16 cellular contexts compared by ENCODE assay signal in the genomic region with DNA sequence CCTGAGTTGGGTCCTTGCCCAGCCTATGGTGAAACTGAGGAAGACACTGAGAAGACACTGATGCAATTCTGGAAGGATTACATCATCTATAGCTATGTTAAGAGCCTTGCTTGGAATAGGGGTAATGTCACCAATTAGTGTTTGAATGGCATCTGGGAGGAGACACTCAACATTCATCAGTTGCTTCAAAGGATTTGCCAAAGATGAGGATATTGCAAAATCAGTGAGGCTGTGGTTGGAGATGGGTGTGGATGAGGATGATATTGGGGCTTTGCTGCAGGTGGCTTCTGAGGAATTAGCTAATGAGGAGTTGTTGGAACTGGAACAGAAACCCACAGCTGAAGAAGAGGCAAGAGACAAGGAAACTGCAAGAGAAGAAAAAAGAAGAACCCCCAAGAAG.
"Had no signal": no experiment of that assay in that cellular context is flagged by ENCODE, and none has a peak within 500 bp of the region (broad histone marks: within the 10 kb centered on the region; RNA-seq: fewer than 3 reads in every experiment).

No MANE protein-coding gene starts in this region.

- H3K36me3 Mint-ChIP-seq: mesothelial cell of epicardium, neural progenitor cell had no signal

- ATAC-seq: left cardiac atrium; lower lobe of right lung; stimulated activated naive CD8-positive, alpha-beta T cell treated with anti-CD3 and anti-CD28 coated beads, Interleukin-15, Interleukin-2, amounts not matched to agents 100 U/mL and 50 U/mL, for 24 hours; upper lobe of right lung had no signal

- H3K9me3 Mint-ChIP-seq: neural progenitor cell had no signal

- DNase-seq: activated CD4-positive, CD25-positive, alpha-beta regulatory T cell treated with anti-CD3 and anti-CD28 coated beads, Interleukin-2, amount 50 U/mL, for 72 hours; activated naive CD4-positive, alpha-beta T cell; effector CD4-positive, alpha-beta T cell; foreskin melanocyte; head of caudate nucleus; left cardiac atrium; lower lobe of right lung; ovary; stimulated activated CD4-positive, alpha-beta T cell treated with anti-CD3 and anti-CD28 coated beads, Interleukin-12 subunit alpha, Interleukin-12 subunit beta, amount 100 ng/mL, for 4 hours; stimulated activated CD4-positive, alpha-beta T cell treated with anti-CD3 and anti-CD28 coated beads, Interleukin-2, amount 100 ng/mL, for 48 hours; stimulated activated naive CD8-positive, alpha-beta T cell treated with anti-CD3 and anti-CD28 coated beads, Interleukin-15, Interleukin-2, amounts not matched to agents 100 U/mL and 50 U/mL, for 24 hours; testis; upper lobe of right lung had no signal

- H3K27ac Mint-ChIP-seq: activated T-helper 1 cell treated with anti-CD3 and anti-CD28 coated beads, Interleukin-12 subunit alpha, Interleukin-12 subunit beta, Interleukin-2, Interleukin-4 antibody, amounts not matched to agents 30 ng/mL and 10 ng/mL and 1 ng/mL, durations not matched to agents 14 hours and 24 hours and 36 hours; mesothelial cell of epicardium; neural progenitor cell had no signal

- H3K4me3 Mint-ChIP-seq: activated T-helper 1 cell treated with anti-CD3 and anti-CD28 coated beads, Interleukin-12 subunit alpha, Interleukin-12 subunit beta, Interleukin-2, Interleukin-4 antibody, amounts not matched to agents 30 ng/mL and 10 ng/mL and 1 ng/mL, durations not matched to agents 14 hours and 24 hours and 36 hours; mesothelial cell of epicardium; neural progenitor cell had no signal

- H3K4me1 Mint-ChIP-seq: mesothelial cell of epicardium had no signal
